ENCODE assay signal across 20 cellular contexts in genomic region chr10:106636781-106637491, GRCh38.
"Had no signal": no experiment of that assay in that cellular context is flagged by ENCODE, and none has a peak within 500 bp of the region (broad histone marks: within the 10 kb centered on the region; RNA-seq: fewer than 3 reads in every experiment).

No MANE protein-coding gene starts in this region.

- H3K27ac ChIP-seq: body of pancreas, lower lobe of right lung, transverse colon had no signal

- DNase-seq: activated CD4-positive, alpha-beta memory T cell treated with anti-CD3 and anti-CD28 coated beads for 36 hours; activated CD4-positive, alpha-beta T cell treated with anti-CD3 and anti-CD28 coated beads for 48 hours; activated effector memory CD4-positive, alpha-beta T cell treated with anti-CD3 and anti-CD28 coated beads, Interleukin-2, amount 50 U/mL, for 16 hours; activated naive CD4-positive, alpha-beta T cell treated with anti-CD3 and anti-CD28 coated beads, Interleukin-2, amount 10 ng/mL, durations not matched to agents 7 days and 5 days; activated naive CD8-positive, alpha-beta T cell treated with anti-CD3 and anti-CD28 coated beads, Interleukin-2, amount 50 U/mL, for 24 hours; activated T-cell treated with anti-CD3 and anti-CD28 coated beads, Interleukin-2, amount 50 U/mL, for 72 hours; body of pancreas; dermis blood vessel endothelial cell; effector CD8-positive, alpha-beta T cell; hippocampal formation; left colon; lower lobe of right lung; naive B cell; occipital lobe; stimulated activated CD4-positive, alpha-beta T cell treated with anti-CD3 and anti-CD28 coated beads, Interleukin-15, amount 100 ng/mL, for 24 hours; stimulated activated naive B cell treated with anti-CD40 and anti-IgM and Interleukin-4, amounts not matched to agents 10 μg/mL and 1 μg/mL and 100 μg/mL, for 72 hours; T-helper 17 cell; transverse colon had no signal

- H3K27ac Mint-ChIP-seq: activated CD4-positive, alpha-beta memory T cell treated with anti-CD3 and anti-CD28 coated beads for 36 hours; activated naive CD4-positive, alpha-beta T cell treated with anti-CD3 and anti-CD28 coated beads, Interleukin-2, amount 10 ng/mL, durations not matched to agents 7 days and 5 days; activated naive CD8-positive, alpha-beta T cell treated with anti-CD3 and anti-CD28 coated beads, Interleukin-2, amount 50 U/mL, for 24 hours; activated T-cell treated with anti-CD3 and anti-CD28 coated beads, Interleukin-2, amount 50 U/mL, for 72 hours; naive B cell; stimulated activated naive B cell treated with anti-CD40 and anti-IgM and Interleukin-4, amounts not matched to agents 10 μg/mL and 1 μg/mL and 100 μg/mL, for 72 hours; T-helper 17 cell had no signal

- H3K9me3 ChIP-seq: body of pancreas, lower lobe of right lung, transverse colon had no signal

- H3K27me3 Mint-ChIP-seq: activated CD4-positive, alpha-beta memory T cell treated with anti-CD3 and anti-CD28 coated beads for 36 hours; activated naive CD4-positive, alpha-beta T cell treated with anti-CD3 and anti-CD28 coated beads, Interleukin-2, amount 10 ng/mL, durations not matched to agents 7 days and 5 days; activated naive CD8-positive, alpha-beta T cell treated with anti-CD3 and anti-CD28 coated beads, Interleukin-2, amount 50 U/mL, for 24 hours; naive B cell; stimulated activated naive B cell treated with anti-CD40 and anti-IgM and Interleukin-4, amounts not matched to agents 10 μg/mL and 1 μg/mL and 100 μg/mL, for 72 hours; T-helper 17 cell had no signal

- H3K27me3 ChIP-seq: body of pancreas, transverse colon had no signal

- H3K4me3 Mint-ChIP-seq: activated CD4-positive, alpha-beta memory T cell treated with anti-CD3 and anti-CD28 coated beads for 36 hours; activated naive CD4-positive, alpha-beta T cell treated with anti-CD3 and anti-CD28 coated beads, Interleukin-2, amount 10 ng/mL, durations not matched to agents 7 days and 5 days; activated naive CD8-positive, alpha-beta T cell treated with anti-CD3 and anti-CD28 coated beads, Interleukin-2, amount 50 U/mL, for 24 hours; activated T-cell treated with anti-CD3 and anti-CD28 coated beads, Interleukin-2, amount 50 U/mL, for 72 hours; naive B cell; stimulated activated naive B cell treated with anti-CD40 and anti-IgM and Interleukin-4, amounts not matched to agents 10 μg/mL and 1 μg/mL and 100 μg/mL, for 72 hours; T-helper 17 cell had no signal

- H3K4me1 Mint-ChIP-seq: activated naive CD4-positive, alpha-beta T cell treated with anti-CD3 and anti-CD28 coated beads, Interleukin-2, amount 10 ng/mL, durations not matched to agents 7 days and 5 days; activated naive CD8-positive, alpha-beta T cell treated with anti-CD3 and anti-CD28 coated beads, Interleukin-2, amount 50 U/mL, for 24 hours; naive B cell; stimulated activated naive B cell treated with anti-CD40 and anti-IgM and Interleukin-4, amounts not matched to agents 10 μg/mL and 1 μg/mL and 100 μg/mL, for 72 hours; T-helper 17 cell had no signal

- H3K36me3 Mint-ChIP-seq: activated CD4-positive, alpha-beta memory T cell treated with anti-CD3 and anti-CD28 coated beads for 36 hours; activated naive CD4-positive, alpha-beta T cell treated with anti-CD3 and anti-CD28 coated beads, Interleukin-2, amount 10 ng/mL, durations not matched to agents 7 days and 5 days; naive B cell; stimulated activated naive B cell treated with anti-CD40 and anti-IgM and Interleukin-4, amounts not matched to agents 10 μg/mL and 1 μg/mL and 100 μg/mL, for 72 hours had no signal

- H3K4me3 ChIP-seq: body of pancreas, lower lobe of right lung, smooth muscle cell, transverse colon had no signal

- ATAC-seq: activated naive CD8-positive, alpha-beta T cell treated with anti-CD3 and anti-CD28 coated beads, Interleukin-2, amount 50 U/mL, for 24 hours; activated T-cell treated with anti-CD3 and anti-CD28 coated beads, Interleukin-2, amount 50 U/mL, for 72 hours; body of pancreas; left colon; sciatic nerve; stimulated activated naive B cell treated with anti-CD40 and anti-IgM and Interleukin-4, amounts not matched to agents 10 μg/mL and 1 μg/mL and 100 μg/mL, for 72 hours; T-helper 17 cell had no signal

- H3K4me1 ChIP-seq: body of pancreas, lower lobe of right lung, transverse colon had no signal

- H3K36me3 ChIP-seq: lower lobe of right lung, transverse colon had no signal

- H3K9me3 Mint-ChIP-seq: activated naive CD4-positive, alpha-beta T cell treated with anti-CD3 and anti-CD28 coated beads, Interleukin-2, amount 10 ng/mL, durations not matched to agents 7 days and 5 days; activated T-cell treated with anti-CD3 and anti-CD28 coated beads, Interleukin-2, amount 50 U/mL, for 72 hours; stimulated activated naive B cell treated with anti-CD40 and anti-IgM and Interleukin-4, amounts not matched to agents 10 μg/mL and 1 μg/mL and 100 μg/mL, for 72 hours had no signal
